In genomic region chr2:125615438-125615837, GRCh38 we compare ENCODE assay signal across 11 cellular contexts.
"Had no signal": no experiment of that assay in that cellular context is flagged by ENCODE, and none has a peak within 500 bp of the region (broad histone marks: within the 10 kb centered on the region; RNA-seq: fewer than 3 reads in every experiment).

No MANE protein-coding gene starts in this region.

- H2AFZ ChIP-seq: GM23248, GM23338 had no signal

- H3K9ac ChIP-seq: GM23248 had no signal

- H3K36me3 ChIP-seq: HAP-1 had no signal

- H3K4me3 ChIP-seq: GM23248, GM23338, HAP-1 had no signal

- DNase-seq: GM23248, GOT3, H7, H9, HCEC 1CT, HFFc6 had no signal

- FAIRE-seq: H1, H54 had no signal

- H3K27ac ChIP-seq: GM23248 had no signal

- H3K4me2 ChIP-seq: GM23338 had no signal

- H3K9me3 ChIP-seq: HAP-1 had no signal

- ATAC-seq: GM23338, HCT116 had no signal

- H3K4me1 ChIP-seq: HAP-1 had no signal
